8 cellular contexts compared by ENCODE assay signal in the genomic region with DNA sequence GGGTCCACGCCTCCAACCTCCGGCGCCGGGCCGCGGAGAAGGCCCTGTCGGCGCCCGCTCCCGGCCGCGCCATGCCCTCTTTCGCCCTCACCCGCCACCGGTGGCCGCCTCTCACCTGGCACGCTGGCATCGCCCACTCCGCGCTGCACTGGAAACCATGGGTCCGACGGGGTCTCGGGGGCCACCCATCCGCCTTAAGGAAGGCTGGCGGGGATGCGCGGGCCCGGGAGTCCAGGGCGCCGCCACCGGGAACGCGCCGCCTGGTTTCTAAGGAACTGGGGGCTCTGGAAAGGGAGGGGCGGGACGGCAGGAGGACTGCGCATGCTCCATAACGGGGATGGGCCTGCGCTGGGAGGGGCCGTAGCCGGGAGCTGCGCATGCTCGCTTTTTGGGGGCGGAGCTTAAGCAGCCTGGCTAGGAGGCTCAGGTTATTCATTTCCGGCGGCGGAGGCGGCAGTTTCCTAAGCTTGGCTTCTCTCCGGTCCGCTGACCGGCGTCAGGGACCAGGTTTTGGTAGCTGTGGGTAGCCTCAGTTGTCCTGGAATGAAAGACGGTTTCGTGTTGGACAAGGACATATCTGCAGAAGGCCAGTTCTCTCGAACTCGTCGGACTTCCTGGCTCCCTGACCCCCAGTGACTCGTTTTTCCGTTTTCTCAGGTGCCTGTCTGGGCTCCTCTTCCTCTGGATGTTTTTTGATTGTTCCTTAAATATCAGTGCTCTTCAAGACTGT. TPM values are rescaled to one million over a fixed set of nuclear protein-coding genes. Genes with fewer than 3 reads are reported as not detected.
DNase-seq lines count a peak whose midpoint lies in the region; FAIRE-seq and TF ChIP-seq lines count a peak whose summit lies in the region.

A gene with protein sequence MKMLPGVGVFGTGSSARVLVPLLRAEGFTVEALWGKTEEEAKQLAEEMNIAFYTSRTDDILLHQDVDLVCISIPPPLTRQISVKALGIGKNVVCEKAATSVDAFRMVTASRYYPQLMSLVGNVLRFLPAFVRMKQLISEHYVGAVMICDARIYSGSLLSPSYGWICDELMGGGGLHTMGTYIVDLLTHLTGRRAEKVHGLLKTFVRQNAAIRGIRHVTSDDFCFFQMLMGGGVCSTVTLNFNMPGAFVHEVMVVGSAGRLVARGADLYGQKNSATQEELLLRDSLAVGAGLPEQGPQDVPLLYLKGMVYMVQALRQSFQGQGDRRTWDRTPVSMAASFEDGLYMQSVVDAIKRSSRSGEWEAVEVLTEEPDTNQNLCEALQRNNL (minus strand): TSS at position 269 of the 730 bp plus-strand sequence. CDS start 33,601 bp downstream, outside the sequence.

- peak within 1 kb of the TSS; percentile 98 for H3K9ac ChIP-seq in neural cell (ENCODE audit: low read length)

- no peaks in the 10 kb centered on the region for H3K9me3 ChIP-seq in neural cell (ENCODE audit: low read length)
- H3K9me3 ChIP-seq in stomach, result no peaks in the 10 kb centered on the region

- H3K79me2 ChIP-seq in neural cell (replicated peaks; ENCODE audit: insufficient read depth, low read length), result peaks cover 47% of the 10 kb centered on the region

- H3K36me3 ChIP-seq in neural cell (ENCODE audit: insufficient read depth, low read length) (no peaks in the 10 kb centered on the region), stomach (peaks cover 0 to 18% (median 15%) of the 10 kb centered on the region in 4 donors)

- peak within 1 kb of the TSS; percentile 96 for H3K4me2 ChIP-seq in neural cell (ENCODE audit: low read length)

- intact Hi-C loops in stomach (cut with DNase I; ENCODE audit: low total_unique reads), result no loop called here

- TF ChIP-seq EP300 in neural cell (conservative IDR thresholded peaks at IDR 0.05; ENCODE audit: poor library complexity, severe bottlenecking) (peak; percentile 28), stomach (IDR thresholded peaks at IDR 0.05) (no peak)

- TF ChIP-seq POLR2A in H54 (IDR thresholded peaks at IDR 0.05; ENCODE audit: low read depth, low read length), result peak; percentile 77
- TF ChIP-seq POLR2A in stomach (IDR thresholded peaks at IDR 0.05), result no peak

- H2AFZ ChIP-seq in neural cell (ENCODE audit: low read depth, low read length), result peak within 1 kb of the TSS; percentile 86

- peak; percentile 37 for TF ChIP-seq RAD21 in neural cell (conservative IDR thresholded peaks at IDR 0.05)

- TF ChIP-seq CTCF in neural cell (IDR thresholded peaks at IDR 0.05; ENCODE audit: poor library complexity, severe bottlenecking) (no peak), stomach (IDR thresholded peaks at IDR 0.05) (peak in 1 of 7 experiments; percentile 5)

- peak within 1 kb of the TSS; percentile 80 for H3K4me3 ChIP-seq in neural cell (ENCODE audit: low read length)
- peak within 1 kb of the TSS; percentile 82 to 95 (median 84) for H3K4me3 ChIP-seq in stomach

- WGBS in stomach, 5 donors, result 0 to 1% (median 0%) methylated on average over 42 to 59 of the region's 59 CpGs

- peak within 1 kb of the TSS; percentile 87 for H3K27ac ChIP-seq in neural cell (ENCODE audit: low read length)
- H3K27ac ChIP-seq in stomach, result peak within 1 kb of the TSS; percentile 81 to 92 (median 88)

- H3K4me1 ChIP-seq in stomach, result peaks cover 14 to 53% (median 36%) of the 10 kb centered on the region in 4 donors

- no peaks in the 10 kb centered on the region for H3F3A ChIP-seq in neural cell (ENCODE audit: insufficient read depth, low read length, poor library complexity, severe bottlenecking)

- peak; percentile 50 for FAIRE-seq in H54 (lab: Jason Lieb, UNC)

- peak; percentile 97 for DNase-seq in ELF-1 (ENCODE audit: low read depth, low spot score)
- peak; percentile 97 for DNase-seq in H54 (ENCODE audit: insufficient read length, low spot score)
- DNase-seq in M059J (ENCODE audit: low read depth), result peak; percentile 90
- DNase-seq in SHP77 (lab: John Stamatoyannopoulos, UW), result peak; percentile 87 to 88
- DNase-seq in activated effector memory CD4-positive, alpha-beta T cell treated with anti-CD3 and anti-CD28 coated beads, Interleukin-2, amount 50 U/mL, for 16 hours, result peak; percentile 99
- DNase-seq in fibroblast of the conjunctiva (ENCODE audit: low read depth), result peak; percentile 93
- peak; percentile 97 for DNase-seq in stomach

- H4K20me1 ChIP-seq in neural cell (ENCODE audit: insufficient read depth), result no peaks in the 10 kb centered on the region

- H3K9me2 ChIP-seq in neural cell (ENCODE audit: insufficient read depth, low read length), result no peaks in the 10 kb centered on the region

- H3K27me3 ChIP-seq in neural cell (ENCODE audit: insufficient read depth, low read depth, low read length) (no peaks in the 10 kb centered on the region), stomach (no peaks in the 10 kb centered on the region)

TF ChIP-seq in neural cell, 6 proteins besides CTCF, POLR2A, EP300 and RAD21:
- TF ChIP-seq EZH2 (IDR thresholded peaks at IDR 0.05; ENCODE audit: borderline replicate concordance, insufficient read depth, low read length, poor library complexity, severe bottlenecking) (no peak), MXI1 (conservative IDR thresholded peaks at IDR 0.05; ENCODE audit: poor library complexity, severe bottlenecking) (peak; percentile 95), TAF1 (IDR thresholded peaks at IDR 0.05; ENCODE audit: low read depth) (peak; percentile 68), POLR2AphosphoS5 (IDR thresholded peaks at IDR 0.05) (peak; percentile 93), SMC3 (conservative IDR thresholded peaks at IDR 0.05; ENCODE audit: poor library complexity) (peak; percentile 35)
- TF ChIP-seq, protein P1, sequence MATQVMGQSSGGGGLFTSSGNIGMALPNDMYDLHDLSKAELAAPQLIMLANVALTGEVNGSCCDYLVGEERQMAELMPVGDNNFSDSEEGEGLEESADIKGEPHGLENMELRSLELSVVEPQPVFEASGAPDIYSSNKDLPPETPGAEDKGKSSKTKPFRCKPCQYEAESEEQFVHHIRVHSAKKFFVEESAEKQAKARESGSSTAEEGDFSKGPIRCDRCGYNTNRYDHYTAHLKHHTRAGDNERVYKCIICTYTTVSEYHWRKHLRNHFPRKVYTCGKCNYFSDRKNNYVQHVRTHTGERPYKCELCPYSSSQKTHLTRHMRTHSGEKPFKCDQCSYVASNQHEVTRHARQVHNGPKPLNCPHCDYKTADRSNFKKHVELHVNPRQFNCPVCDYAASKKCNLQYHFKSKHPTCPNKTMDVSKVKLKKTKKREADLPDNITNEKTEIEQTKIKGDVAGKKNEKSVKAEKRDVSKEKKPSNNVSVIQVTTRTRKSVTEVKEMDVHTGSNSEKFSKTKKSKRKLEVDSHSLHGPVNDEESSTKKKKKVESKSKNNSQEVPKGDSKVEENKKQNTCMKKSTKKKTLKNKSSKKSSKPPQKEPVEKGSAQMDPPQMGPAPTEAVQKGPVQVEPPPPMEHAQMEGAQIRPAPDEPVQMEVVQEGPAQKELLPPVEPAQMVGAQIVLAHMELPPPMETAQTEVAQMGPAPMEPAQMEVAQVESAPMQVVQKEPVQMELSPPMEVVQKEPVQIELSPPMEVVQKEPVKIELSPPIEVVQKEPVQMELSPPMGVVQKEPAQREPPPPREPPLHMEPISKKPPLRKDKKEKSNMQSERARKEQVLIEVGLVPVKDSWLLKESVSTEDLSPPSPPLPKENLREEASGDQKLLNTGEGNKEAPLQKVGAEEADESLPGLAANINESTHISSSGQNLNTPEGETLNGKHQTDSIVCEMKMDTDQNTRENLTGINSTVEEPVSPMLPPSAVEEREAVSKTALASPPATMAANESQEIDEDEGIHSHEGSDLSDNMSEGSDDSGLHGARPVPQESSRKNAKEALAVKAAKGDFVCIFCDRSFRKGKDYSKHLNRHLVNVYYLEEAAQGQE (IDR thresholded peaks at IDR 0.05; ENCODE audit: borderline replicate concordance), result peak; percentile 74

RNA-seq across cellular contexts. Expression of the gene that starts here (rescaled TPM):
- total RNA-seq in M059J (2014; rRNA removed; shearing (Covaris generic)), result 11.7 and 18.6 TPM in 2 replicates
- polyA plus RNA-seq in neural cell (88.4 and 106 TPM in 2 replicates), stomach (10 to 100 TPM in 1 of 3 donors, 1 to 10 TPM in 2; 8.6 to 13.4 (median 10.0) TPM)
- 92.8 and 104 TPM in 2 replicates for polyA minus RNA-seq in neural cell
- total RNA-seq in stomach, result 10 to 100 TPM in 4 of 5 donors, 1 to 10 TPM in 1; 7.6 to 87.5 (median 13.3) TPM

Comparison
In these comparisons a context has a peak if more than half of its experiments do, and no peak if none do; other contexts are left out.
1. Peak in every context shown above with its lines: DNase-seq, H3K4me3 ChIP-seq and H3K27ac ChIP-seq.